12 cellular contexts compared by ENCODE assay signal in the genomic region with DNA sequence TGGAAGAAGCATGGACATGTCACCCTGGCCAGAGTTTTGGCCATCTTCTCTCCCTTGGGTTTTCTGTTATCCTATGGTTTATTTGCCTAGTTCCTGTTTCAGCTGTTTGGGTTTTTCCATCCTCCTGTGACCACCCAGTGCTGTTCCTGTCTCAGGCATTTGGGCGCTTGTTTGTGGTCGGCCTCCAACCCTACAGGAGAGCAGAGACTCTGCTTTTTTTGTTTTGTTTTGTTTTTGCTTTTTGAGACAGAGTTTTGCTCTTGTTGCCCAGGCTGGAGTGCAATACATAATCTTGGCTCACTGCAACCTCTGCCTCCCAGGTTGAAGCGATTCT. TPM values are rescaled to one million over a fixed set of nuclear protein-coding genes. Genes with fewer than 3 reads are reported as not detected.
A peak's percentile ranks its signal among the peaks of the same experiment; 100 is the strongest.
DNase-seq lines count a peak whose midpoint lies in the region; ATAC-seq, FAIRE-seq and TF ChIP-seq lines count a peak whose summit lies in the region.
"Had no signal": no experiment of that assay in that cellular context is flagged by ENCODE, and none has a peak within 500 bp of the region (broad histone marks: within the 10 kb centered on the region; RNA-seq: fewer than 3 reads in every experiment).

No MANE protein-coding gene starts in this region.

- TF ChIP-seq EP300 in HepG2 (IDR thresholded peaks at IDR 0.05; ENCODE audit: low read depth in 2 of 2, low read length in 2 of 2): no peak
- TF ChIP-seq EP300 in HepG2 (CRISPR knock-in tag; IDR thresholded peaks at IDR 0.05; ENCODE audit: borderline replicate concordance): no peak

- no peak overlapping the region for H3K27ac ChIP-seq in HepG2 (ENCODE audit: extremely low read length, insufficient read depth, low read length)
- H3K27ac ChIP-seq in right lobe of liver: no peak overlapping the region
- H3K27ac ChIP-seq in SJSA1: peak overlapping the region; percentile 59
- H3K27ac ChIP-seq in left lung: peak overlapping the region; percentile 23 to 94
- peak overlapping the region in 1 of 4 donors; percentile 13 for H3K27ac ChIP-seq in esophagus squamous epithelium
- H3K27ac ChIP-seq: KMS-11 had no signal

- H3K79me2 ChIP-seq in HepG2 (ENCODE audit: insufficient read depth, low read length): peaks cover 37% of the 10 kb centered on the region

- intact Hi-C loops in HepG2 (cut with micrococcal nuclease; ENCODE audit: unreplicated experiment) (no loop called here), right lobe of liver (cut with DNase I) (loop anchor here in 1 of 2 donors (10.0 kb wide), 1 partner anchor 406 kb away; no protein-coding TSS in a partner anchor), left lung (cut with DNase I) (no loop called here), esophagus squamous epithelium (cut with DNase I) (no loop called here)

- H3K9ac ChIP-seq in HepG2 (ENCODE audit: insufficient read depth, low read depth, low read length): no peak overlapping the region
- H3K9ac ChIP-seq: KMS-11 had no signal

- ATAC-seq in HepG2 (no peak), right lobe of liver (no peak), left lung (no peak), HG02642 (IDR thresholded peaks at IDR 0.05; ENCODE audit: poor library complexity, unreplicated experiment) (no peak)

- peaks cover 48% of the 10 kb centered on the region for H3K4me1 ChIP-seq in HepG2 (ENCODE audit: insufficient read depth, low read length)
- peaks cover 0 to 26% (median 8%) of the 10 kb centered on the region in 4 donors for H3K4me1 ChIP-seq in right lobe of liver
- peaks cover 67% of the 10 kb centered on the region for H3K4me1 ChIP-seq in SJSA1 (replicated peaks)
- peaks cover 9 to 46% of the 10 kb centered on the region in 2 donors for H3K4me1 ChIP-seq in left lung
- H3K4me1 ChIP-seq in esophagus squamous epithelium: peaks cover 23 to 46% (median 28%) of the 10 kb centered on the region in 3 donors
- H3K4me1 ChIP-seq: BE2C had no signal

- no peak for DNase-seq in HepG2 (ENCODE audit: low spot score)
- DNase-seq in right lobe of liver: no peak
- peak; percentile 78 to 81 for DNase-seq in SJSA1 (ENCODE audit: low read depth in 1 of 2, low spot score in 2 of 2)
- no peak for DNase-seq in left lung
- no peak for DNase-seq in esophagus squamous epithelium (lab: John Stamatoyannopoulos, UW)
- DNase-seq in GOT3 (lab: John Stamatoyannopoulos, UW): no peak
- DNase-seq in NCI-H2227 (lab: John Stamatoyannopoulos, UW; ENCODE audit: unreplicated experiment): no peak
- DNase-seq: BE2C, NCI-H526, T1000 had no signal

- peaks cover 6% of the 10 kb centered on the region for H4K20me1 ChIP-seq in HepG2 (ENCODE audit: insufficient read depth, low read length)

- no peak for FAIRE-seq in HepG2 (lab: Jason Lieb, UNC)

- H3K36me3 ChIP-seq in HepG2 (replicated peaks in 1 of 2; ENCODE audit: control insufficient read depth in 1 of 2, insufficient read depth in 2 of 2, low read length in 2 of 2) (no peaks in the 10 kb centered on the region), right lobe of liver (no peaks in the 10 kb centered on the region), SJSA1 (peaks cover 16% of the 10 kb centered on the region), left lung (no peaks in the 10 kb centered on the region), esophagus squamous epithelium (no peaks in the 10 kb centered on the region)

- H3K27me3 ChIP-seq in HepG2 (ENCODE audit: control insufficient read depth in 1 of 2, insufficient read depth in 2 of 2, low read length in 2 of 2) (no peaks in the 10 kb centered on the region; a peak in 1 of 5 replicates), right lobe of liver (no peaks in the 10 kb centered on the region), SJSA1 (replicated peaks) (no peaks in the 10 kb centered on the region), left lung (no peaks in the 10 kb centered on the region), esophagus squamous epithelium (no peaks in the 10 kb centered on the region)
- H3K27me3 ChIP-seq: BE2C had no signal

- no peak overlapping the region for H2AFZ ChIP-seq in HepG2 (ENCODE audit: low read length)

- H3K4me2 ChIP-seq in HepG2 (ENCODE audit: low read depth, low read length): no peak overlapping the region
- H3K4me2 ChIP-seq: KMS-11 had no signal

- in situ Hi-C loops in HepG2 (cut with HindIII; ENCODE audit: extremely low pct_ligation_motif_present, low pct_unique_long_range_greater_than_20kb): no loop called here

- POLR2A ChIA-PET in HepG2 (lab: Yijun Ruan, JAX): interaction anchor here (0.7 to 5.9 kb wide), 4 partner anchors 9 to 58 kb away, joined by 3 to 207 read pairs (median 94); partner anchors contain the start of gene TXNDC11

- TF ChIP-seq POLR2A in HepG2 (IDR thresholded peaks at IDR 0.05; ENCODE audit: insufficient read depth in 1 of 2, low read depth in 2 of 2, low read length in 2 of 2): no peak
- no peak for TF ChIP-seq POLR2A in right lobe of liver (IDR thresholded peaks at IDR 0.05)
- no peak for TF ChIP-seq POLR2A in esophagus squamous epithelium (IDR thresholded peaks at IDR 0.05)

- no TSS peak for BruUV-seq in HepG2 (replicated peaks; lab: Mats Ljungman, UMichigan)

- CTCF ChIA-PET in HepG2 (lab: Yijun Ruan, JAX; ENCODE audit: low intra/inter-chr PET ratio, low total read pairs): no interaction called here

- TF ChIP-seq RAD21 in HepG2 (CRISPR knock-in tag; IDR thresholded peaks at IDR 0.05): no peak

- WGBS in HepG2 (ENCODE audit: low lambda C conversion rate): 91% methylated on average over 3 of the region's 3 CpGs
- 85% methylated on average over 3 of the region's 3 CpGs for WGBS in right lobe of liver (ENCODE audit: insufficient coverage, low coverage, low lambda C conversion rate, missing lambda C conversion rate)
- WGBS in esophagus squamous epithelium, 2 donors: 69 to 72% methylated on average over 3 of the region's 3 CpGs

- TF ChIP-seq CTCF in HepG2 (CRISPR knock-in tag; IDR thresholded peaks at IDR 0.05) (no peak), right lobe of liver (IDR thresholded peaks at IDR 0.05) (no peak), left lung (IDR thresholded peaks at IDR 0.05) (no peak), esophagus squamous epithelium (IDR thresholded peaks at IDR 0.05) (no peak)

- H3K9me3 ChIP-seq in HepG2 (ENCODE audit: low read length): no peaks in the 10 kb centered on the region
- H3K9me3 ChIP-seq in right lobe of liver: no peaks in the 10 kb centered on the region
- no peaks in the 10 kb centered on the region for H3K9me3 ChIP-seq in SJSA1 (replicated peaks)
- no peaks in the 10 kb centered on the region for H3K9me3 ChIP-seq in left lung
- no peaks in the 10 kb centered on the region for H3K9me3 ChIP-seq in esophagus squamous epithelium
- H3K9me3 ChIP-seq: BE2C had no signal

- H3K4me3 ChIP-seq in HepG2 (replicated peaks in 1 of 3; ENCODE audit: insufficient read depth in 1 of 3, low read depth in 2 of 3, low read length in 3 of 3) (no peak overlapping the region), right lobe of liver (no peak overlapping the region), SJSA1 (no peak overlapping the region), left lung (peak overlapping the region in 1 of 2 donors; percentile 90), esophagus squamous epithelium (no peak overlapping the region)

RNA-seq across cellular contexts. Expression of gene ZC3H7A, which starts 3.3 kb away (rescaled TPM):
- 29.2 and 51.5 TPM in 2 replicates for total RNA-seq in HepG2 (2016; rRNA removed; fragmentation: Illumina TruSeq; extraction: Trizol)
- 36.4 and 39.0 TPM in 2 replicates for total RNA-seq in HepG2 (2016; cell fraction: cytosol; rRNA removed; fragmentation: Illumina TruSeq; extraction: Trizol; ENCODE audit: low read depth)
- total RNA-seq in HepG2 (2016; cell fraction: insoluble cytoplasmic fraction; rRNA removed; fragmentation: Illumina TruSeq; extraction: Trizol): 27.9 and 45.5 TPM in 2 replicates
- 21.9 and 22.1 TPM in 2 replicates for total RNA-seq in HepG2 (2016; cell fraction: membrane; rRNA removed; fragmentation: Illumina TruSeq; extraction: Trizol)
- total RNA-seq in HepG2 (2016; cell fraction: nucleus; rRNA removed; fragmentation: Illumina TruSeq; extraction: Trizol): 62.9 and 69.9 TPM in 2 replicates
- polyA plus RNA-seq in HepG2 (2011; rRNA removed): 28.4 and 36.8 TPM in 2 replicates
- polyA plus RNA-seq in HepG2 (2011; cell fraction: cytosol; rRNA removed): 17.3 and 26.0 TPM in 2 replicates
- 65.4 and 82.1 TPM in 2 replicates for polyA plus RNA-seq in HepG2 (2011; cell fraction: nucleus; rRNA removed)
- polyA plus RNA-seq in HepG2 (2012): 38.8 and 45.6 TPM in 2 replicates
- polyA plus RNA-seq in HepG2 (2016; cell fraction: cytosol; fragmentation: Illumina TruSeq; extraction: Trizol; ENCODE audit: low read depth): 7.0 and 7.9 TPM in 2 replicates
- polyA plus RNA-seq in HepG2 (2016; cell fraction: insoluble cytoplasmic fraction; fragmentation: Illumina TruSeq; extraction: Trizol; ENCODE audit: low read depth): 53.0 and 59.0 TPM in 2 replicates
- polyA plus RNA-seq in HepG2 (2016; cell fraction: membrane; fragmentation: Illumina TruSeq; extraction: Trizol; ENCODE audit: low read depth): 12.7 and 13.1 TPM in 2 replicates
- polyA plus RNA-seq in HepG2 (2016; cell fraction: nucleus; fragmentation: Illumina TruSeq; extraction: Trizol; ENCODE audit: insufficient read depth, low read depth): 118 and 123 TPM in 2 replicates
- 15.6 and 21.1 TPM in 2 replicates for polyA minus RNA-seq in HepG2 (2011; rRNA and poly(A)+ RNA removed; ENCODE audit: low replicate concordance)
- 19.2 and 27.3 TPM in 2 replicates for polyA minus RNA-seq in HepG2 (2011; cell fraction: cytosol; rRNA and poly(A)+ RNA removed)
- 93.7 and 101 TPM in 2 replicates for polyA minus RNA-seq in HepG2 (2011; cell fraction: nucleus; rRNA and poly(A)+ RNA removed)
- 10 to 100 TPM; 22.8 to 34.0 (median 26.9) TPM for total RNA-seq in right lobe of liver
- 47.4 and 60.9 TPM in 2 replicates for total RNA-seq in SJSA1 (2014; rRNA removed; shearing (Covaris generic))
- 10 to 100 TPM; 48.3 to 48.9 TPM for total RNA-seq in left lung
- 10 to 100 TPM; 16.6 to 34.1 (median 30.2) TPM for total RNA-seq in esophagus squamous epithelium

RNA-seq across cellular contexts. Expression of gene RSL1D1, which starts 51.0 kb away (rescaled TPM):
- total RNA-seq in HepG2 (2016; rRNA removed; fragmentation: Illumina TruSeq; extraction: Trizol) (343 and 502 TPM in 2 replicates), right lobe of liver (10 to 100 TPM; 38.1 to 77.3 (median 54.9) TPM), left lung (100 to 1,000 TPM in 1 of 2 donors, 10 to 100 TPM in 1; 88.3 to 102 TPM), esophagus squamous epithelium (100 to 1,000 TPM in 3 of 4 donors, 10 to 100 TPM in 1; 85.4 to 187 (median 145) TPM)
- 118 and 139 TPM in 2 replicates for total RNA-seq in HepG2 (2016; cell fraction: cytosol; rRNA removed; fragmentation: Illumina TruSeq; extraction: Trizol; ENCODE audit: low read depth)
- 337 and 511 TPM in 2 replicates for total RNA-seq in HepG2 (2016; cell fraction: insoluble cytoplasmic fraction; rRNA removed; fragmentation: Illumina TruSeq; extraction: Trizol)
- total RNA-seq in HepG2 (2016; cell fraction: membrane; rRNA removed; fragmentation: Illumina TruSeq; extraction: Trizol): 248 and 308 TPM in 2 replicates
- total RNA-seq in HepG2 (2016; cell fraction: nucleus; rRNA removed; fragmentation: Illumina TruSeq; extraction: Trizol): 210 and 225 TPM in 2 replicates
- polyA plus RNA-seq in HepG2 (2011; rRNA removed): 125 and 187 TPM in 2 replicates
- polyA plus RNA-seq in HepG2 (2011; cell fraction: cytosol; rRNA removed): 77.4 and 149 TPM in 2 replicates
- 15.5 and 28.9 TPM in 2 replicates for polyA plus RNA-seq in HepG2 (2011; cell fraction: nucleus; rRNA removed)
- polyA plus RNA-seq in HepG2 (2012): 330 and 427 TPM in 2 replicates
- polyA plus RNA-seq in HepG2 (2016; cell fraction: cytosol; fragmentation: Illumina TruSeq; extraction: Trizol; ENCODE audit: low read depth): 128 and 147 TPM in 2 replicates
- 679 and 682 TPM in 2 replicates for polyA plus RNA-seq in HepG2 (2016; cell fraction: insoluble cytoplasmic fraction; fragmentation: Illumina TruSeq; extraction: Trizol; ENCODE audit: low read depth)
- polyA plus RNA-seq in HepG2 (2016; cell fraction: membrane; fragmentation: Illumina TruSeq; extraction: Trizol; ENCODE audit: low read depth): 277 and 347 TPM in 2 replicates
- 279 and 286 TPM in 2 replicates for polyA plus RNA-seq in HepG2 (2016; cell fraction: nucleus; fragmentation: Illumina TruSeq; extraction: Trizol; ENCODE audit: insufficient read depth, low read depth)
- 28.2 and 33.4 TPM in 2 replicates for polyA minus RNA-seq in HepG2 (2011; rRNA and poly(A)+ RNA removed; ENCODE audit: low replicate concordance)
- 201 and 239 TPM in 2 replicates for polyA minus RNA-seq in HepG2 (2011; cell fraction: cytosol; rRNA and poly(A)+ RNA removed)
- polyA minus RNA-seq in HepG2 (2011; cell fraction: nucleus; rRNA and poly(A)+ RNA removed): 96.4 and 115 TPM in 2 replicates
- 120 and 204 TPM in 2 replicates for total RNA-seq in SJSA1 (2014; rRNA removed; shearing (Covaris generic))

RNA-seq across cellular contexts. Expression of gene TXNDC11, which starts 57.7 kb away (rescaled TPM):
- 46.4 and 74.9 TPM in 2 replicates for total RNA-seq in HepG2 (2016; rRNA removed; fragmentation: Illumina TruSeq; extraction: Trizol)
- total RNA-seq in HepG2 (2016; cell fraction: cytosol; rRNA removed; fragmentation: Illumina TruSeq; extraction: Trizol; ENCODE audit: low read depth): 35.1 and 37.4 TPM in 2 replicates
- total RNA-seq in HepG2 (2016; cell fraction: insoluble cytoplasmic fraction; rRNA removed; fragmentation: Illumina TruSeq; extraction: Trizol): 41.1 and 74.2 TPM in 2 replicates
- total RNA-seq in HepG2 (2016; cell fraction: membrane; rRNA removed; fragmentation: Illumina TruSeq; extraction: Trizol): 66.4 and 69.7 TPM in 2 replicates
- 67.8 and 74.4 TPM in 2 replicates for total RNA-seq in HepG2 (2016; cell fraction: nucleus; rRNA removed; fragmentation: Illumina TruSeq; extraction: Trizol)
- 123 and 124 TPM in 2 replicates for polyA plus RNA-seq in HepG2 (2011; rRNA removed)
- 124 and 127 TPM in 2 replicates for polyA plus RNA-seq in HepG2 (2011; cell fraction: cytosol; rRNA removed)
- 90.0 and 92.7 TPM in 2 replicates for polyA plus RNA-seq in HepG2 (2011; cell fraction: nucleus; rRNA removed)
- 52.3 and 58.7 TPM in 2 replicates for polyA plus RNA-seq in HepG2 (2012)
- 27.8 and 29.0 TPM in 2 replicates for polyA plus RNA-seq in HepG2 (2016; cell fraction: cytosol; fragmentation: Illumina TruSeq; extraction: Trizol; ENCODE audit: low read depth)
- polyA plus RNA-seq in HepG2 (2016; cell fraction: insoluble cytoplasmic fraction; fragmentation: Illumina TruSeq; extraction: Trizol; ENCODE audit: low read depth): 50.3 and 56.6 TPM in 2 replicates
- 51.9 and 62.9 TPM in 2 replicates for polyA plus RNA-seq in HepG2 (2016; cell fraction: membrane; fragmentation: Illumina TruSeq; extraction: Trizol; ENCODE audit: low read depth)
- polyA plus RNA-seq in HepG2 (2016; cell fraction: nucleus; fragmentation: Illumina TruSeq; extraction: Trizol; ENCODE audit: insufficient read depth, low read depth): 110 TPM in 2 replicates
- 53.2 and 119 TPM in 2 replicates for polyA minus RNA-seq in HepG2 (2011; rRNA and poly(A)+ RNA removed; ENCODE audit: low replicate concordance)
- polyA minus RNA-seq in HepG2 (2011; cell fraction: cytosol; rRNA and poly(A)+ RNA removed): 62.7 TPM in 2 replicates
- polyA minus RNA-seq in HepG2 (2011; cell fraction: nucleus; rRNA and poly(A)+ RNA removed): 73.1 and 73.3 TPM in 2 replicates
- total RNA-seq in right lobe of liver: 10 to 100 TPM; 43.2 to 63.3 (median 54.0) TPM
- total RNA-seq in SJSA1 (2014; rRNA removed; shearing (Covaris generic)): 22.1 and 29.7 TPM in 2 replicates
- total RNA-seq in left lung: 10 to 100 TPM; 71.2 to 76.8 TPM
- total RNA-seq in esophagus squamous epithelium: 10 to 100 TPM; 26.0 to 39.1 (median 35.9) TPM

Comparison
In these comparisons a context has a peak if more than half of its experiments do, and no peak if none do; other contexts are left out.
1. DNase-seq: peak in SJSA1 (2 of 2); none in HepG2 (single experiment), right lobe of liver (0 of 3), left lung (0 of 2), esophagus squamous epithelium (single experiment), GOT3 (single experiment) and NCI-H2227 (single experiment).
2. H3K27ac ChIP-seq: peak in SJSA1 (single experiment) and left lung (2 of 2); none in HepG2 (single experiment) and right lobe of liver (0 of 3).